In genomic region chr20:54254596-54254995, GRCh38 we compare ENCODE assay signal across 15 cellular contexts. TPM values are rescaled to one million over a fixed set of nuclear protein-coding genes. Genes with fewer than 3 reads are reported as not detected.
DNase-seq lines count a peak whose midpoint lies in the region; FAIRE-seq and TF ChIP-seq lines count a peak whose summit lies in the region.
"Had no signal": no experiment of that assay in that cellular context is flagged by ENCODE, and none has a peak within 500 bp of the region (broad histone marks: within the 10 kb centered on the region; RNA-seq: fewer than 3 reads in every experiment).

No MANE protein-coding gene starts in this region.

- no peak overlapping the region for H3K4me2 ChIP-seq in fibroblast of lung (ENCODE audit: extremely low read depth, insufficient read depth, low read length)
- no peak overlapping the region for H3K4me2 ChIP-seq in smooth muscle cell
- H3K4me2 ChIP-seq: BLaER1 had no signal

- intact Hi-C loops in head of caudate nucleus (cut with DNase I), result no loop called here

- H2AFZ ChIP-seq in fibroblast of lung (ENCODE audit: low read length) (no peak overlapping the region), smooth muscle cell (ENCODE audit: low read depth) (no peak overlapping the region)

- H3K4me3 ChIP-seq in MG63 (no peak overlapping the region), adipocyte (ENCODE audit: low read length) (no peak overlapping the region), fibroblast of lung (replicated peaks in 1 of 4; ENCODE audit: control extremely low read depth in 1 of 4, insufficient read depth in 1 of 4, low read depth in 3 of 4, low read length in 4 of 4) (no peak overlapping the region), smooth muscle cell (no peak overlapping the region)
- H3K4me3 ChIP-seq: BLaER1 had no signal

- H3K27me3 ChIP-seq in MG63 (no peaks in the 10 kb centered on the region), adipocyte (replicated peaks; ENCODE audit: control insufficient read depth, insufficient read depth, low read length) (no peaks in the 10 kb centered on the region), fibroblast of lung (ENCODE audit: control insufficient read depth, insufficient read depth, low read length) (no peaks in the 10 kb centered on the region), smooth muscle cell (ENCODE audit: low read depth) (no peaks in the 10 kb centered on the region)
- H3K27me3 ChIP-seq: BLaER1 had no signal

- H3K4me1 ChIP-seq in adipocyte (ENCODE audit: control insufficient read depth, insufficient read depth, low read length), result peaks cover 26% of the 10 kb centered on the region
- H3K4me1 ChIP-seq in fibroblast of lung (ENCODE audit: control insufficient read depth, extremely low read depth, insufficient read depth, low read length), result peaks cover 2% of the 10 kb centered on the region
- no peaks in the 10 kb centered on the region for H3K4me1 ChIP-seq in smooth muscle cell (ENCODE audit: low read depth)
- H3K4me1 ChIP-seq: BLaER1 had no signal

- TF ChIP-seq POLR2A in GM12892 (IDR thresholded peaks at IDR 0.05; ENCODE audit: low read depth, low read length), result no peak

- H3K9me3 ChIP-seq in MG63 (no peaks in the 10 kb centered on the region), adipocyte (ENCODE audit: control insufficient read depth, low read length) (no peaks in the 10 kb centered on the region), fibroblast of lung (ENCODE audit: control insufficient read depth, insufficient read depth, low read depth, low read length) (no peaks in the 10 kb centered on the region), smooth muscle cell (replicated peaks; ENCODE audit: low read depth) (no peaks in the 10 kb centered on the region)
- H3K9me3 ChIP-seq: BLaER1 had no signal

- H4K20me1 ChIP-seq in fibroblast of lung (ENCODE audit: control insufficient read depth, extremely low read depth, insufficient read depth, low read length) (no peaks in the 10 kb centered on the region), smooth muscle cell (ENCODE audit: low read depth) (no peaks in the 10 kb centered on the region)
- H4K20me1 ChIP-seq: BLaER1 had no signal

- peak; percentile 22 for DNase-seq in MG63
- DNase-seq in adipocyte (ENCODE audit: low read depth), result peak; percentile 27
- DNase-seq in fibroblast of lung (ENCODE audit: low read depth in 2 of 2), result peak; percentile 29 to 48
- DNase-seq in smooth muscle cell (lab: John Stamatoyannopoulos, UW; ENCODE audit: unreplicated experiment), result no peak
- no peak for DNase-seq in GM12892 (ENCODE audit: insufficient read length)
- DNase-seq in pons (ENCODE audit: low spot score), result no peak
- DNase-seq in head of caudate nucleus, result no peak
- DNase-seq: CD8-positive, alpha-beta memory T cell; Kasumi-1; MV-4-11; NCI-H1417 treated with DMSO at 0.1 percent for 48 hours; NCI-H2081; NCI-H524 had no signal

- 82% methylated on average over 4 of the region's 4 CpGs for WGBS in smooth muscle cell (ENCODE audit: low lambda C conversion rate)

- H3K9ac ChIP-seq in adipocyte (ENCODE audit: low read length) (no peak overlapping the region), fibroblast of lung (ENCODE audit: insufficient read depth, low read length) (no peak overlapping the region), smooth muscle cell (ENCODE audit: low read depth) (no peak overlapping the region)
- H3K9ac ChIP-seq: BLaER1 had no signal

- H3K36me3 ChIP-seq in MG63 (no peaks in the 10 kb centered on the region), adipocyte (ENCODE audit: control insufficient read depth, insufficient read depth, low read length, severe bottlenecking) (no peaks in the 10 kb centered on the region), fibroblast of lung (ENCODE audit: control insufficient read depth, insufficient read depth, low read length) (no peaks in the 10 kb centered on the region), smooth muscle cell (ENCODE audit: low read depth) (no peaks in the 10 kb centered on the region)
- H3K36me3 ChIP-seq: BLaER1 had no signal

- FAIRE-seq in GM12892 (lab: Jason Lieb, UNC), result no peak
- FAIRE-seq: H54 had no signal

- no peaks in the 10 kb centered on the region for H3K79me2 ChIP-seq in fibroblast of lung (ENCODE audit: control insufficient read depth, insufficient read depth, low read length)
- no peaks in the 10 kb centered on the region for H3K79me2 ChIP-seq in smooth muscle cell (ENCODE audit: low read depth)

- no peak for TF ChIP-seq CTCF in fibroblast of lung (conservative IDR thresholded peaks at IDR 0.05 in 1 of 2, IDR thresholded peaks at IDR 0.05 in 1 of 2; ENCODE audit: low read depth in 1 of 2, low read length in 2 of 2)
- TF ChIP-seq CTCF in smooth muscle cell (IDR thresholded peaks at IDR 0.05; ENCODE audit: borderline replicate concordance, insufficient read depth, poor library complexity, severe bottlenecking), result no peak

- H3F3A ChIP-seq in smooth muscle cell (ENCODE audit: low read depth), result no peaks in the 10 kb centered on the region

- H3K27ac ChIP-seq in fibroblast of lung (ENCODE audit: insufficient read depth, low read length) (no peak overlapping the region), smooth muscle cell (ENCODE audit: low read depth) (peak overlapping the region; percentile 1)
- H3K27ac ChIP-seq: BLaER1 had no signal

RNA-seq across cellular contexts. Expression of gene PFDN4, which starts 46.7 kb away (rescaled TPM):
- total RNA-seq in MG63 (2014; rRNA removed; shearing (Covaris generic); ENCODE audit: low replicate concordance), result 188 and 339 TPM in 2 replicates
- total RNA-seq in fibroblast of lung (86.7 and 148 TPM in 2 replicates), smooth muscle cell (198 and 240 TPM in 2 replicates)
- polyA plus RNA-seq in fibroblast of lung (59.7 and 87.0 TPM in 2 replicates), smooth muscle cell (47.6 and 60.3 TPM in 2 replicates)
- 38.7 and 68.6 TPM in 2 replicates for polyA plus RNA-seq in fibroblast of lung (2012)
- polyA minus RNA-seq in fibroblast of lung (ENCODE audit: low replicate concordance), result 0.19 TPM in 1 of 2 replicates, not detected in the other
- polyA plus RNA-seq in GM12892 (2012; ENCODE audit: missing spikeins), result 64.2 TPM

Comparison
In these comparisons a context has a peak if more than half of its experiments do, and no peak if none do; other contexts are left out.
1. DNase-seq: peak in MG63 (single experiment), adipocyte (single experiment) and fibroblast of lung (2 of 2); none in smooth muscle cell (single experiment), GM12892 (single experiment), pons (single experiment) and head of caudate nucleus (0 of 42).